Comparison of ENCODE assay signal across 1 cellular context in genomic region chr10:111087331-111087756, GRCh38.
TF ChIP-seq lines count a peak whose summit lies in the region.

No MANE protein-coding gene starts in this region.

TF ChIP-seq in K562, 482 proteins besides CTCF, POLR2A, EP300 and RAD21 (continued from another document and continues in another):
- TF ChIP-seq PHB2 (IDR thresholded peaks at IDR 0.05; ENCODE audit: low read depth) (no peak), HCFC1 (IDR thresholded peaks at IDR 0.05; ENCODE audit: low read depth, low read length) (no peak), DIDO1 (tag; IDR thresholded peaks at IDR 0.05; ENCODE audit: low read depth) (no peak), MLLT1 (IDR thresholded peaks at IDR 0.05) (no peak), PHF8 (IDR thresholded peaks at IDR 0.05; ENCODE audit: borderline replicate concordance, low read length) (no peak), NFE2 (IDR thresholded peaks at IDR 0.05; ENCODE audit: low read depth) (no peak), ZNF778 (CRISPR knock-in tag; IDR thresholded peaks at IDR 0.05) (no peak), ZKSCAN1 (IDR thresholded peaks at IDR 0.05; ENCODE audit: low read depth, low read length) (no peak), FUS (optimal IDR thresholded peaks at IDR 0.05; ENCODE audit: low read depth, low read length) (no peak), CREB3 (tag; conservative IDR thresholded peaks at IDR 0.05; ENCODE audit: low read depth) (no peak), ID3 (CRISPR knock-in tag; IDR thresholded peaks at IDR 0.05) (no peak), ID3 (tag; IDR thresholded peaks at IDR 0.05) (no peak), CBX8 (IDR thresholded peaks at IDR 0.05; ENCODE audit: borderline replicate concordance, extremely low read depth, low read depth, low read length, poor library complexity, severe bottlenecking) (no peak), TAF9B (IDR thresholded peaks at IDR 0.05; ENCODE audit: partially characterized antibody) (no peak), ZKSCAN3 (CRISPR knock-in tag; IDR thresholded peaks at IDR 0.05) (no peak), ZBTB17 (CRISPR knock-in tag; IDR thresholded peaks at IDR 0.05) (no peak), ZNF785 (CRISPR knock-in tag; IDR thresholded peaks at IDR 0.05) (no peak), NFIX (CRISPR knock-in tag; IDR thresholded peaks at IDR 0.05; ENCODE audit: low read depth) (no peak), MXD1 (CRISPR knock-in tag; IDR thresholded peaks at IDR 0.05; ENCODE audit: borderline replicate concordance, poor library complexity, severe bottlenecking) (no peak), PRPF4 (IDR thresholded peaks at IDR 0.05; ENCODE audit: insufficient read depth, low read depth, low read length, poor library complexity, severe bottlenecking) (no peak), USF1 (CRISPR knock-in tag; IDR thresholded peaks at IDR 0.05) (no peak), TSC22D4 (tag; IDR thresholded peaks at IDR 0.05) (no peak), ZSCAN32 (CRISPR knock-in tag; IDR thresholded peaks at IDR 0.05) (no peak), BRF2 (IDR thresholded peaks at IDR 0.05; ENCODE audit: borderline replicate concordance, insufficient read depth, insufficient read length) (no peak), ELK3 (CRISPR knock-in tag; IDR thresholded peaks at IDR 0.05) (no peak), HSF4 (CRISPR knock-in tag; IDR thresholded peaks at IDR 0.05; ENCODE audit: borderline replicate concordance) (no peak), CGGBP1 (CRISPR knock-in tag; IDR thresholded peaks at IDR 0.05) (no peak), SMARCB1 (IDR thresholded peaks at IDR 0.05; ENCODE audit: insufficient read length, low read depth) (no peak), ZNF511 (CRISPR knock-in tag; IDR thresholded peaks at IDR 0.05) (no peak), ERF (CRISPR knock-in tag; IDR thresholded peaks at IDR 0.05) (no peak), MEIS2 (IDR thresholded peaks at IDR 0.05; ENCODE audit: partially characterized antibody) (peak; percentile 48), CBFA2T3 (IDR thresholded peaks at IDR 0.05) (peak; percentile 74), XRCC5 (IDR thresholded peaks at IDR 0.05; ENCODE audit: low read depth, low read length) (no peak), BRCA1 (IDR thresholded peaks at IDR 0.05) (no peak), BRCA1 (CRISPR knock-in tag; IDR thresholded peaks at IDR 0.05) (no peak), ZBTB43 (CRISPR knock-in tag; IDR thresholded peaks at IDR 0.05) (no peak), ZC3H11A (IDR thresholded peaks at IDR 0.05; ENCODE audit: low read depth, low read length) (no peak), ZNF197 (CRISPR knock-in tag; IDR thresholded peaks at IDR 0.05; ENCODE audit: low read depth) (no peak), CHD7 (IDR thresholded peaks at IDR 0.05; ENCODE audit: low read depth, low read length) (no peak), KAT8 (IDR thresholded peaks at IDR 0.05; ENCODE audit: low read depth) (no peak), CTBP1 (IDR thresholded peaks at IDR 0.05; ENCODE audit: borderline replicate concordance) (peak; percentile 79; the same call in 1 of the 2 replicates), ZFP1 (CRISPR knock-in tag; IDR thresholded peaks at IDR 0.05) (no peak), HDAC3 (IDR thresholded peaks at IDR 0.05; ENCODE audit: borderline replicate concordance, partially characterized antibody) (no peak), E2F3 (CRISPR knock-in tag; IDR thresholded peaks at IDR 0.05) (no peak), BCL6 (CRISPR knock-in tag; IDR thresholded peaks at IDR 0.05) (no peak), FOXK1 (CRISPR knock-in tag; IDR thresholded peaks at IDR 0.05; ENCODE audit: borderline replicate concordance) (no peak), NELFE (IDR thresholded peaks at IDR 0.05; ENCODE audit: insufficient read depth, insufficient read length) (no peak), MEF2D (tag; conservative IDR thresholded peaks at IDR 0.05; ENCODE audit: low read depth) (0 out of 2 replicates have a peak, but pooled peaks have one; percentile 18), TCF3 (CRISPR knock-in tag; IDR thresholded peaks at IDR 0.05) (peak; percentile 60), DPF2 (IDR thresholded peaks at IDR 0.05) (no peak)
